In the genomic region with DNA sequence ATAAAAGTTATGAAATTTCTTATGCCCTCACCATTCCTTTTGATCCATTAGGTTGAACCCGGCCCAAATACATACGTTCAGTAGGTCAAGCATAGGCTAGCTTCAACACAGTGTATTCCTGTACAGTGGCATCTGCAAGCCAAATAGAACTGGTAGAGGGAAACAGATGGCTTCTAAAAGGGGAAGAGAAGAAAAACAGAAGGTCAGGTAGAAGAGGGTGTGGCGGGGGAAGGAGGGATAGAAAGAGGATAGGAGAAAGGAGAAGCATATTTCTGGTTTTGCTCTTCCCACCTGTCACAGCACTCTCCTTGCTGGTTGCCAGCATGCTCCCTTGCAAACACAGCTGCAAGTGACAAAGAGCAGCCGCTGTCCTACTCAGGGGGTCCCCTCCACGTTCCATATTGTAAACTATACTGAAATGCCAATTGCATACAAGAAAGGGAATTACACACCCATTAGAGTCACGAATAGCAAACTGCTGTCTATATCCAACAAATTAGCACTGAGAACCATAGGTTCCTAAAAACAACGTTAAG, we compare ENCODE assay signal across 1 cellular context.
TF ChIP-seq lines count a peak whose summit lies in the region.

No MANE protein-coding gene starts in this region.

TF ChIP-seq in IMR-90, 13 proteins besides CTCF, POLR2A, EP300 and RAD21 (continued from another document):
- TF ChIP-seq, protein P1, sequence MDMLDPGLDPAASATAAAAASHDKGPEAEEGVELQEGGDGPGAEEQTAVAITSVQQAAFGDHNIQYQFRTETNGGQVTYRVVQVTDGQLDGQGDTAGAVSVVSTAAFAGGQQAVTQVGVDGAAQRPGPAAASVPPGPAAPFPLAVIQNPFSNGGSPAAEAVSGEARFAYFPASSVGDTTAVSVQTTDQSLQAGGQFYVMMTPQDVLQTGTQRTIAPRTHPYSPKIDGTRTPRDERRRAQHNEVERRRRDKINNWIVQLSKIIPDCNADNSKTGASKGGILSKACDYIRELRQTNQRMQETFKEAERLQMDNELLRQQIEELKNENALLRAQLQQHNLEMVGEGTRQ (IDR thresholded peaks at IDR 0.05; ENCODE audit: low read depth, low read length) = no peak
- TF ChIP-seq MAZ (IDR thresholded peaks at IDR 0.05; ENCODE audit: borderline replicate concordance, low read depth, low read length) (no peak), MAFK (IDR thresholded peaks at IDR 0.05; ENCODE audit: low read depth, low read length) (no peak), RCOR1 (IDR thresholded peaks at IDR 0.05; ENCODE audit: insufficient replicate concordance, low read length) (no peak), FOS (IDR thresholded peaks at IDR 0.05; ENCODE audit: low read depth, low read length) (no peak), RFX5 (IDR thresholded peaks at IDR 0.05; ENCODE audit: low read depth, low read length) (no peak)
